ENCODE assay signal across 2 cellular contexts in the genomic region with DNA sequence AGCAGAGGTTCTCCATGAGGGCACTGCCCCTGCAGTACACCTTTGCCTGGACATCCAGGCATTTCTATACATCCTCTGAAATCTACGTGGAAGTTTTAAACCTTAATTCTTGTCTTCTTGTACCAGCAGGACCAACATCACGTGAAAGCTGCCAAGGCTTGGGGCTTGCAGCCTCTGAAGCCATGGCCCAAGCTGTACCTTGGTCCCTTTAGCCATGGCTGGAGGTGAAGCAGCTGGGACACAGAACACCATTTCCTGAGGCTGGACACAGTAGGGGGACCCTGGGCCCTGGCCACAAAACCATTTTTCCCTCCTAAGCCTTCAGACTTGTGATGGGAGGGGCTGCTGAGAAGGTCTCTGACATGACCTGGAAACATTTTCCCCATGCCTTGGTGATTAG.
TF ChIP-seq lines count a peak whose summit lies in the region.

No MANE protein-coding gene starts in this region.

TF ChIP-seq in HepG2, 621 proteins besides CTCF, POLR2A, EP300 and RAD21:
- TF ChIP-seq ZNF335 (CRISPR knock-in tag; IDR thresholded peaks at IDR 0.05) (no peak), ZNF564 (CRISPR knock-in tag; IDR thresholded peaks at IDR 0.05) (peak; percentile 69; the same call in 1 of the 2 replicates)

TF ChIP-seq in HEK293, 187 proteins besides CTCF, POLR2A, EP300 and RAD21:
- no peak for TF ChIP-seq ZNF571 (tag by site-specific recombination; IDR thresholded peaks at IDR 0.05)
- TF ChIP-seq ZNF561 (tag by site-specific recombination; IDR thresholded peaks at IDR 0.05; ENCODE audit: borderline replicate concordance) = no peak
- TF ChIP-seq ZNF2 (tag by site-specific recombination; IDR thresholded peaks at IDR 0.05) = no peak
- no peak for TF ChIP-seq HOXA7 (CRISPR knock-in tag; IDR thresholded peaks at IDR 0.05; ENCODE audit: borderline replicate concordance)
- peak; percentile 46 for TF ChIP-seq ZNF585B (tag by site-specific recombination; IDR thresholded peaks at IDR 0.05)
- TF ChIP-seq KLF8 (tag by site-specific recombination; IDR thresholded peaks at IDR 0.05) = no peak
